1 cellular context compared by ENCODE assay signal in the genomic region with DNA sequence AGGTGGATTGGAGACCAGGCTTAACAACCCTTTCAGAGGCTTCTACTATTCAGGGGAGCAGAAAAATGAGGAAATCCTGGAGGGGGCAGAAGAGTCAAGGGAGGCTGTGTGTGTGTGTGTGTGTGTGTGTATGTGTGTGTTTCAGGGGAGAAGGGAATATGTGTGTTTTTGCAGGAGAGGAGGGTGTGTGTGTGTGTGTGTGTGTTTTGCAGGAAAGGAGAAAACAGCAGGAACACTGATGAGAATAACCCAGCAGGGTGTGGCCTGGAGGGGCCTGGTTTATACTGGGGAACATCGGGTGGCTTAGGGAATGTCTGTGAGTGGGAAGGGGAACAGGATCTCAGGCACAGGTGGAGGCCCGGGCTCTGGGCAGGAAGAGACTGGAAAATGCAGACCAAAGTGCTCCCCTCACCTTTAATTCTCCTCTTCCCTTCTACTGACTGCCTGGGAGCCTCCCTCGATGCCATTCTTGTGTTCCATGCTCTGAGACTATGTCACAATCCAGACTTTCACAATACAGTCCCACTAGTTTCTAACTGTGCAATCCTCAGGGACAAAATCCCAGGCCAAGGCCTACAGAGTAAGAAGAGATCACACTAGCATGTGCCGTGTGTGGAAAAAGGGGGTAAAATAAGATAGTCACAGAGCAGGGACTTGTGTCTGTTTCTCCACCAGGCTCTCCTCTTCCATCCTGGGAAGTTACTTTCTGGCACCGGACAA.
TF ChIP-seq lines count a peak whose summit lies in the region.

No MANE protein-coding gene starts in this region.

TF ChIP-seq in HEK293, 187 proteins besides CTCF, POLR2A, EP300 and RAD21 (continued from another document):
- TF ChIP-seq, protein P1, sequence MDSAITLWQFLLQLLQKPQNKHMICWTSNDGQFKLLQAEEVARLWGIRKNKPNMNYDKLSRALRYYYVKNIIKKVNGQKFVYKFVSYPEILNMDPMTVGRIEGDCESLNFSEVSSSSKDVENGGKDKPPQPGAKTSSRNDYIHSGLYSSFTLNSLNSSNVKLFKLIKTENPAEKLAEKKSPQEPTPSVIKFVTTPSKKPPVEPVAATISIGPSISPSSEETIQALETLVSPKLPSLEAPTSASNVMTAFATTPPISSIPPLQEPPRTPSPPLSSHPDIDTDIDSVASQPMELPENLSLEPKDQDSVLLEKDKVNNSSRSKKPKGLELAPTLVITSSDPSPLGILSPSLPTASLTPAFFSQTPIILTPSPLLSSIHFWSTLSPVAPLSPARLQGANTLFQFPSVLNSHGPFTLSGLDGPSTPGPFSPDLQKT (IDR thresholded peaks at IDR 0.05; ENCODE audit: borderline replicate concordance, low read depth, low read length), result no peak
- peak; percentile 70; the same call in 1 of the 2 replicates for TF ChIP-seq SCRT1 (tag by site-specific recombination; IDR thresholded peaks at IDR 0.05; ENCODE audit: borderline replicate concordance)
- TF ChIP-seq, protein P2, sequence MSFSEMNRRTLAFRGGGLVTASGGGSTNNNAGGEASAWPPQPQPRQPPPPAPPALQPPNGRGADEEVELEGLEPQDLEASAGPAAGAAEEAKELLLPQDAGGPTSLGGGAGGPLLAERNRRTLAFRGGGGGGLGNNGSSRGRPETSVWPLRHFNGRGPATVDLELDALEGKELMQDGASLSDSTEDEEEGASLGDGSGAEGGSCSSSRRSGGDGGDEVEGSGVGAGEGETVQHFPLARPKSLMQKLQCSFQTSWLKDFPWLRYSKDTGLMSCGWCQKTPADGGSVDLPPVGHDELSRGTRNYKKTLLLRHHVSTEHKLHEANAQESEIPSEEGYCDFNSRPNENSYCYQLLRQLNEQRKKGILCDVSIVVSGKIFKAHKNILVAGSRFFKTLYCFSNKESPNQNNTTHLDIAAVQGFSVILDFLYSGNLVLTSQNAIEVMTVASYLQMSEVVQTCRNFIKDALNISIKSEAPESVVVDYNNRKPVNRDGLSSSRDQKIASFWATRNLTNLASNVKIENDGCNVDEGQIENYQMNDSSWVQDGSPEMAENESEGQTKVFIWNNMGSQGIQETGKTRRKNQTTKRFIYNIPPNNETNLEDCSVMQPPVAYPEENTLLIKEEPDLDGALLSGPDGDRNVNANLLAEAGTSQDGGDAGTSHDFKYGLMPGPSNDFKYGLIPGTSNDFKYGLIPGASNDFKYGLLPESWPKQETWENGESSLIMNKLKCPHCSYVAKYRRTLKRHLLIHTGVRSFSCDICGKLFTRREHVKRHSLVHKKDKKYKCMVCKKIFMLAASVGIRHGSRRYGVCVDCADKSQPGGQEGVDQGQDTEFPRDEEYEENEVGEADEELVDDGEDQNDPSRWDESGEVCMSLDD (tag by site-specific recombination; IDR thresholded peaks at IDR 0.05), result no peak
- TF ChIP-seq ZBTB7A (tag by site-specific recombination; IDR thresholded peaks at IDR 0.05; ENCODE audit: low read depth), result no peak
- no peak for TF ChIP-seq ZBTB1 (tag by site-specific recombination; IDR thresholded peaks at IDR 0.05)
- TF ChIP-seq, protein P3, sequence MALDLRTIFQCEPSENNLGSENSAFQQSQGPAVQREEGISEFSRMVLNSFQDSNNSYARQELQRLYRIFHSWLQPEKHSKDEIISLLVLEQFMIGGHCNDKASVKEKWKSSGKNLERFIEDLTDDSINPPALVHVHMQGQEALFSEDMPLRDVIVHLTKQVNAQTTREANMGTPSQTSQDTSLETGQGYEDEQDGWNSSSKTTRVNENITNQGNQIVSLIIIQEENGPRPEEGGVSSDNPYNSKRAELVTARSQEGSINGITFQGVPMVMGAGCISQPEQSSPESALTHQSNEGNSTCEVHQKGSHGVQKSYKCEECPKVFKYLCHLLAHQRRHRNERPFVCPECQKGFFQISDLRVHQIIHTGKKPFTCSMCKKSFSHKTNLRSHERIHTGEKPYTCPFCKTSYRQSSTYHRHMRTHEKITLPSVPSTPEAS (tag by site-specific recombination; IDR thresholded peaks at IDR 0.05), result peak; percentile 59
- TF ChIP-seq ZNF335 (tag by site-specific recombination; conservative IDR thresholded peaks at IDR 0.05), result 0 out of 2 replicates have a peak, but pooled peaks have one; percentile 30
- TF ChIP-seq ZIC2 (tag by site-specific recombination; IDR thresholded peaks at IDR 0.05), result peak; percentile 88
- TF ChIP-seq, protein P4, sequence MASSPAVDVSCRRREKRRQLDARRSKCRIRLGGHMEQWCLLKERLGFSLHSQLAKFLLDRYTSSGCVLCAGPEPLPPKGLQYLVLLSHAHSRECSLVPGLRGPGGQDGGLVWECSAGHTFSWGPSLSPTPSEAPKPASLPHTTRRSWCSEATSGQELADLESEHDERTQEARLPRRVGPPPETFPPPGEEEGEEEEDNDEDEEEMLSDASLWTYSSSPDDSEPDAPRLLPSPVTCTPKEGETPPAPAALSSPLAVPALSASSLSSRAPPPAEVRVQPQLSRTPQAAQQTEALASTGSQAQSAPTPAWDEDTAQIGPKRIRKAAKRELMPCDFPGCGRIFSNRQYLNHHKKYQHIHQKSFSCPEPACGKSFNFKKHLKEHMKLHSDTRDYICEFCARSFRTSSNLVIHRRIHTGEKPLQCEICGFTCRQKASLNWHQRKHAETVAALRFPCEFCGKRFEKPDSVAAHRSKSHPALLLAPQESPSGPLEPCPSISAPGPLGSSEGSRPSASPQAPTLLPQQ (tag by site-specific recombination; IDR thresholded peaks at IDR 0.05), result 0 out of 2 replicates have a peak, but pooled peaks have one; percentile 38
- peak; percentile 57; the same call in 1 of the 2 replicates for TF ChIP-seq ZBTB48 (tag by site-specific recombination; IDR thresholded peaks at IDR 0.05)
- TF ChIP-seq, protein P5, sequence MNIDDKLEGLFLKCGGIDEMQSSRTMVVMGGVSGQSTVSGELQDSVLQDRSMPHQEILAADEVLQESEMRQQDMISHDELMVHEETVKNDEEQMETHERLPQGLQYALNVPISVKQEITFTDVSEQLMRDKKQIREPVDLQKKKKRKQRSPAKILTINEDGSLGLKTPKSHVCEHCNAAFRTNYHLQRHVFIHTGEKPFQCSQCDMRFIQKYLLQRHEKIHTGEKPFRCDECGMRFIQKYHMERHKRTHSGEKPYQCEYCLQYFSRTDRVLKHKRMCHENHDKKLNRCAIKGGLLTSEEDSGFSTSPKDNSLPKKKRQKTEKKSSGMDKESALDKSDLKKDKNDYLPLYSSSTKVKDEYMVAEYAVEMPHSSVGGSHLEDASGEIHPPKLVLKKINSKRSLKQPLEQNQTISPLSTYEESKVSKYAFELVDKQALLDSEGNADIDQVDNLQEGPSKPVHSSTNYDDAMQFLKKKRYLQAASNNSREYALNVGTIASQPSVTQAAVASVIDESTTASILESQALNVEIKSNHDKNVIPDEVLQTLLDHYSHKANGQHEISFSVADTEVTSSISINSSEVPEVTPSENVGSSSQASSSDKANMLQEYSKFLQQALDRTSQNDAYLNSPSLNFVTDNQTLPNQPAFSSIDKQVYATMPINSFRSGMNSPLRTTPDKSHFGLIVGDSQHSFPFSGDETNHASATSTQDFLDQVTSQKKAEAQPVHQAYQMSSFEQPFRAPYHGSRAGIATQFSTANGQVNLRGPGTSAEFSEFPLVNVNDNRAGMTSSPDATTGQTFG (tag by site-specific recombination; IDR thresholded peaks at IDR 0.05; ENCODE audit: borderline replicate concordance), result no peak
- no peak for TF ChIP-seq RBAK (tag by site-specific recombination; IDR thresholded peaks at IDR 0.05)
- TF ChIP-seq, protein P6, sequence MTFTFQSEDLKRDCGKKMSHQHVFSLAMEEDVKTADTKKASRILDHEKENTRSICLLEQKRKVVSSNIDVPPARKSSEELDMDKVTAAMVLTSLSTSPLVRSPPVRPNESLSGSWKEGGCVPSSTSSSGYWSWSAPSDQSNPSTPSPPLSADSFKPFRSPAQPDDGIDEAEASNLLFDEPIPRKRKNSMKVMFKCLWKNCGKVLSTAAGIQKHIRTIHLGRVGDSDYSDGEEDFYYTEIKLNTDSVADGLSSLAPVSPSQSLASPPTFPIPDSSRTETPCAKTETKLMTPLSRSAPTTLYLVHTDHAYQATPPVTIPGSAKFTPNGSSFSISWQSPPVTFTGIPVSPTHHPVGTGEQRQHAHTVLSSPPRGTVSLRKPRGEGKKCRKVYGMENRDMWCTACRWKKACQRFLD (tag by site-specific recombination; IDR thresholded peaks at IDR 0.05), result no peak
- peak; percentile 66 for TF ChIP-seq GLIS1 (tag by site-specific recombination; IDR thresholded peaks at IDR 0.05)
- peak; percentile 91 for TF ChIP-seq ZNF776 (tag by site-specific recombination; IDR thresholded peaks at IDR 0.05; ENCODE audit: borderline replicate concordance)
- TF ChIP-seq ZXDB (tag by site-specific recombination; IDR thresholded peaks at IDR 0.05), result no peak
- TF ChIP-seq ZNF521 (tag by site-specific recombination; IDR thresholded peaks at IDR 0.05), result no peak
- TF ChIP-seq, protein P7, sequence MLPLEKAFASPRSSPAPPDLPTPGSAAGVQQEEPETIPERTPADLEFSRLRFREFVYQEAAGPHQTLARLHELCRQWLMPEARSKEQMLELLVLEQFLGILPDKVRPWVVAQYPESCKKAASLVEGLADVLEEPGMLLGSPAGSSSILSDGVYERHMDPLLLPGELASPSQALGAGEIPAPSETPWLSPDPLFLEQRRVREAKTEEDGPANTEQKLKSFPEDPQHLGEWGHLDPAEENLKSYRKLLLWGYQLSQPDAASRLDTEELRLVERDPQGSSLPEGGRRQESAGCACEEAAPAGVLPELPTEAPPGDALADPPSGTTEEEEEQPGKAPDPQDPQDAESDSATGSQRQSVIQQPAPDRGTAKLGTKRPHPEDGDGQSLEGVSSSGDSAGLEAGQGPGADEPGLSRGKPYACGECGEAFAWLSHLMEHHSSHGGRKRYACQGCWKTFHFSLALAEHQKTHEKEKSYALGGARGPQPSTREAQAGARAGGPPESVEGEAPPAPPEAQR (tag by site-specific recombination; IDR thresholded peaks at IDR 0.05), result no peak
- TF ChIP-seq ZNF341 (tag by site-specific recombination; IDR thresholded peaks at IDR 0.05; ENCODE audit: low read depth), result no peak
- TF ChIP-seq, protein P8, sequence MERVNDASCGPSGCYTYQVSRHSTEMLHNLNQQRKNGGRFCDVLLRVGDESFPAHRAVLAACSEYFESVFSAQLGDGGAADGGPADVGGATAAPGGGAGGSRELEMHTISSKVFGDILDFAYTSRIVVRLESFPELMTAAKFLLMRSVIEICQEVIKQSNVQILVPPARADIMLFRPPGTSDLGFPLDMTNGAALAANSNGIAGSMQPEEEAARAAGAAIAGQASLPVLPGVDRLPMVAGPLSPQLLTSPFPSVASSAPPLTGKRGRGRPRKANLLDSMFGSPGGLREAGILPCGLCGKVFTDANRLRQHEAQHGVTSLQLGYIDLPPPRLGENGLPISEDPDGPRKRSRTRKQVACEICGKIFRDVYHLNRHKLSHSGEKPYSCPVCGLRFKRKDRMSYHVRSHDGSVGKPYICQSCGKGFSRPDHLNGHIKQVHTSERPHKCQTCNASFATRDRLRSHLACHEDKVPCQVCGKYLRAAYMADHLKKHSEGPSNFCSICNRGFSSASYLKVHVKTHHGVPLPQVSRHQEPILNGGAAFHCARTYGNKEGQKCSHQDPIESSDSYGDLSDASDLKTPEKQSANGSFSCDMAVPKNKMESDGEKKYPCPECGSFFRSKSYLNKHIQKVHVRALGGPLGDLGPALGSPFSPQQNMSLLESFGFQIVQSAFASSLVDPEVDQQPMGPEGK (tag by site-specific recombination; IDR thresholded peaks at IDR 0.05), result no peak
